11 cellular contexts compared by ENCODE assay signal in the genomic region with DNA sequence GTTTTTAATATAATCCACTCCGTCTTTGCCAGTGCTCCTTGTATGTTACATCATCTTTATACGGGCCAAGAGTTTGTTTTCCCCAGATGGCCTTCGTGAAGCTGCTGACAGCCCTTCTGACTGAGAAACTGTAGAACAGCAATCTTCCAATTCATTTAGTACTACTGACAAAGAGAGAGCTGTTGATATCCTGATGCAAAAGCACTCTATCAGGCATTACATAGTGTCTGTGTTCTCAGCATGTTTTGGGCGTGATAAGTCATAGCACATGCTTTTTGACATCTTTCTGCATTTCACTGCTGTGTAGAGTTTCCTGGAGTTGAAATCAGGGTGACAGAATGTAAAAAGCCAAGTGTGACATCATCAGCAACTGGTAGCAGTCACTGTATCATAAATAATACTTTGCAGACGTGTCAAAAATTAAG.
DNase-seq lines count a peak whose midpoint lies in the region; ATAC-seq and TF ChIP-seq lines count a peak whose summit lies in the region.
"Had no signal": no experiment of that assay in that cellular context is flagged by ENCODE, and none has a peak within 500 bp of the region (broad histone marks: within the 10 kb centered on the region; RNA-seq: fewer than 3 reads in every experiment).

No MANE protein-coding gene starts in this region.

- H3K4me1 ChIP-seq in colonic mucosa: no peaks in the 10 kb centered on the region
- H3K4me1 ChIP-seq: prostate gland had no signal

- H3K9me3 ChIP-seq in colonic mucosa: no peaks in the 10 kb centered on the region
- H3K9me3 ChIP-seq: prostate gland, stomach had no signal

- in situ Hi-C loops in G401 (cut with HindIII; ENCODE audit: low sequenced_read_pairs): no loop called here

- H3K27ac Mint-ChIP-seq in activated T-helper 17 cell treated with anti-CD3 and anti-CD28 coated beads, Interleukin-2, amount 50 U/mL, for 72 hours: no peak overlapping the region
- H3K27ac Mint-ChIP-seq: CD4-positive, CD25-positive, alpha-beta regulatory T cell had no signal

- intact Hi-C loops in colonic mucosa (cut with DNase I): no loop called here

- no peak for ATAC-seq in activated T-helper 17 cell treated with anti-CD3 and anti-CD28 coated beads, Interleukin-2, amount 50 U/mL, for 72 hours (replicated peaks)

- H3K4me3 Mint-ChIP-seq in activated T-helper 17 cell treated with anti-CD3 and anti-CD28 coated beads, Interleukin-2, amount 50 U/mL, for 72 hours: no peak overlapping the region
- H3K4me3 Mint-ChIP-seq: CD4-positive, CD25-positive, alpha-beta regulatory T cell had no signal

- no peaks in the 10 kb centered on the region for H3K27me3 ChIP-seq in colonic mucosa
- H3K27me3 ChIP-seq: stomach had no signal

- H3K9me3 Mint-ChIP-seq in activated T-helper 17 cell treated with anti-CD3 and anti-CD28 coated beads, Interleukin-2, amount 50 U/mL, for 72 hours: peaks cover 3% of the 10 kb centered on the region

- H3K27ac ChIP-seq in colonic mucosa: no peak overlapping the region
- H3K27ac ChIP-seq: prostate gland, stomach had no signal

- no peak overlapping the region for H3K9ac ChIP-seq in colonic mucosa (ENCODE audit: low read depth in 2 of 2, low read length in 2 of 2)

- peak; percentile 5 for DNase-seq in G401 (ENCODE audit: low spot score)
- DNase-seq in SK-N-DZ (ENCODE audit: low spot score): peak; percentile 3
- peak; percentile 30 for DNase-seq in fibroblast of villous mesenchyme (ENCODE audit: low read depth)
- DNase-seq in non-pigmented ciliary epithelial cell (ENCODE audit: low read depth): peak; percentile 13
- DNase-seq in colonic mucosa: no peak
- no peak for DNase-seq in glomerular visceral epithelial cell (ENCODE audit: extremely low spot score)
- DNase-seq in LoVo (ENCODE audit: low spot score): no peak
- DNase-seq: CD4-positive, CD25-positive, alpha-beta regulatory T cell; stomach had no signal

- no peaks in the 10 kb centered on the region for H3K27me3 Mint-ChIP-seq in activated T-helper 17 cell treated with anti-CD3 and anti-CD28 coated beads, Interleukin-2, amount 50 U/mL, for 72 hours
- H3K27me3 Mint-ChIP-seq: CD4-positive, CD25-positive, alpha-beta regulatory T cell had no signal

- TF ChIP-seq CTCF in fibroblast of villous mesenchyme (IDR thresholded peaks at IDR 0.05; ENCODE audit: insufficient read depth, low read depth, low read length) (no peak), colonic mucosa (IDR thresholded peaks at IDR 0.05) (no peak)

- H3K4me1 Mint-ChIP-seq in activated T-helper 17 cell treated with anti-CD3 and anti-CD28 coated beads, Interleukin-2, amount 50 U/mL, for 72 hours: no peaks in the 10 kb centered on the region
- H3K4me1 Mint-ChIP-seq: CD4-positive, CD25-positive, alpha-beta regulatory T cell had no signal

- H3K36me3 Mint-ChIP-seq in activated T-helper 17 cell treated with anti-CD3 and anti-CD28 coated beads, Interleukin-2, amount 50 U/mL, for 72 hours (ENCODE audit: low read depth): no peaks in the 10 kb centered on the region
- H3K36me3 Mint-ChIP-seq: CD4-positive, CD25-positive, alpha-beta regulatory T cell had no signal

- no peaks in the 10 kb centered on the region for H3K36me3 ChIP-seq in colonic mucosa
- H3K36me3 ChIP-seq: prostate gland, stomach had no signal

- H3K4me3 ChIP-seq in fibroblast of villous mesenchyme (ENCODE audit: low read depth, low read length): no peak overlapping the region
- no peak overlapping the region for H3K4me3 ChIP-seq in colonic mucosa
- H3K4me3 ChIP-seq: prostate gland, stomach had no signal

Comparison
In these comparisons a context has a peak if more than half of its experiments do, and no peak if none do; other contexts are left out.
1. DNase-seq: peak in G401 (single experiment), SK-N-DZ (single experiment), fibroblast of villous mesenchyme (single experiment) and non-pigmented ciliary epithelial cell (single experiment); none in colonic mucosa (single experiment), glomerular visceral epithelial cell (single experiment) and LoVo (single experiment).